8 cellular contexts compared by ENCODE assay signal in genomic region chr2:74457129-74457548, GRCh38. TPM values are rescaled to one million over a fixed set of nuclear protein-coding genes. Genes with fewer than 3 reads are reported as not detected.
DNase-seq lines count a peak whose midpoint lies in the region; ATAC-seq, FAIRE-seq and TF ChIP-seq lines count a peak whose summit lies in the region.

No MANE protein-coding gene starts in this region.

- no peaks in the 10 kb centered on the region for H3K79me2 ChIP-seq in OCI-LY1 (ENCODE audit: insufficient read depth, low read length)

- H3K27me3 ChIP-seq in OCI-LY1 (ENCODE audit: insufficient read depth, low read length), result no peaks in the 10 kb centered on the region
- H3K27me3 ChIP-seq in pancreas, result no peaks in the 10 kb centered on the region

- FAIRE-seq in pancreas (lab: Jason Lieb, UNC), result no peak

- H3K9me3 ChIP-seq in OCI-LY1 (ENCODE audit: low read length) (no peaks in the 10 kb centered on the region), pancreas (no peaks in the 10 kb centered on the region)

- ATAC-seq in GM21528 (IDR thresholded peaks at IDR 0.05; ENCODE audit: low FRiP score, unreplicated experiment) (peak; percentile 0), pancreas (no peak), GM19467 (IDR thresholded peaks at IDR 0.05; ENCODE audit: unreplicated experiment) (no peak)

- H2AFZ ChIP-seq in OCI-LY1 (ENCODE audit: low read length), result no peak overlapping the region

- peak overlapping the region; percentile 81 for H3K4me2 ChIP-seq in OCI-LY1 (ENCODE audit: low read length)

- DNase-seq in epithelial cell of esophagus (ENCODE audit: low read depth) (no peak), pancreas (no peak), COLO829 (ENCODE audit: low spot score) (no peak), NCI-H2081 treated with DMSO at 0.1 percent for 48 hours (lab: John Stamatoyannopoulos, UW) (no peak)
- no peak for DNase-seq in activated CD4-positive, CD25-positive, alpha-beta regulatory T cell treated with anti-CD3 and anti-CD28 coated beads, Interleukin-2, amount 50 U/mL, for 72 hours

- H3K9ac ChIP-seq in OCI-LY1 (ENCODE audit: low read length), result peak overlapping the region; percentile 82

- H3K4me3 ChIP-seq in OCI-LY1 (ENCODE audit: low read depth, low read length, poor library complexity, severe bottlenecking) (peak overlapping the region; percentile 80), epithelial cell of esophagus (ENCODE audit: low read length) (peak overlapping the region; percentile 71), pancreas (peak overlapping the region; percentile 36 to 63 (median 58))

- H4K20me1 ChIP-seq in OCI-LY1 (ENCODE audit: insufficient read depth, low read length), result no peaks in the 10 kb centered on the region

- H3F3A ChIP-seq in OCI-LY1 (ENCODE audit: insufficient read depth, low read length), result no peaks in the 10 kb centered on the region

- H3K36me3 ChIP-seq in OCI-LY1 (ENCODE audit: insufficient read depth, low read length) (peaks cover 16% of the 10 kb centered on the region; the same call in 1 of the 2 replicates), pancreas (peaks cover 0 to under 1% (median 0%) of the 10 kb centered on the region in 3 donors)

- no peaks in the 10 kb centered on the region for H3K9me2 ChIP-seq in OCI-LY1 (ENCODE audit: low read depth, low read length)

- WGBS in pancreas, 2 donors, result 1 to 2% methylated on average over 21 to 27 of the region's 27 CpGs

- H3K4me1 ChIP-seq in OCI-LY1 (ENCODE audit: insufficient read depth, low read length, severe bottlenecking), result peaks cover 51% of the 10 kb centered on the region
- peaks cover 14 to 24% (median 16%) of the 10 kb centered on the region in 3 donors for H3K4me1 ChIP-seq in pancreas

- no peak for TF ChIP-seq CTCF in OCI-LY1 (IDR thresholded peaks at IDR 0.05; ENCODE audit: low read length)
- no peak for TF ChIP-seq CTCF in epithelial cell of esophagus (IDR thresholded peaks at IDR 0.05; ENCODE audit: insufficient read depth, low read depth, low read length, missing control alignments)
- TF ChIP-seq CTCF in pancreas (IDR thresholded peaks at IDR 0.05), result no peak

- intact Hi-C loops in pancreas (cut with DNase I), result no loop called here

- H3K27ac ChIP-seq in OCI-LY1 (ENCODE audit: low read depth, low read length, poor library complexity, severe bottlenecking) (peak overlapping the region; percentile 92), pancreas (peak overlapping the region; percentile 86 to 99 (median 95))

RNA-seq across cellular contexts. Expression of gene WBP1, which starts 1.1 kb away (rescaled TPM):
- total RNA-seq in pancreas, result 10 to 100 TPM; 29.1 to 50.4 (median 37.4) TPM
- 100 to 1,000 TPM in 1 of 2 donors, 10 to 100 TPM in 1; 85.8 to 149 TPM for polyA plus RNA-seq in pancreas

RNA-seq across cellular contexts. Expression of gene INO80B, which starts 2.3 kb away (rescaled TPM):
- 10 to 100 TPM; 17.1 to 38.8 (median 28.3) TPM for total RNA-seq in pancreas
- polyA plus RNA-seq in pancreas, result 10 to 100 TPM; 51.8 to 68.7 TPM

RNA-seq across cellular contexts. Expression of gene MOGS, which starts 8.0 kb away (rescaled TPM):
- total RNA-seq in pancreas, result 10 to 100 TPM; 27.7 to 49.5 (median 36.6) TPM
- 10 to 100 TPM; 47.1 to 59.9 TPM for polyA plus RNA-seq in pancreas

RNA-seq across cellular contexts. Expression of gene MRPL53, which starts 15.3 kb away (rescaled TPM):
- total RNA-seq in pancreas, result 10 to 100 TPM; 37.6 to 60.0 (median 39.4) TPM
- polyA plus RNA-seq in pancreas, result 10 to 100 TPM; 52.3 to 54.6 TPM

RNA-seq across cellular contexts. Expression of gene RTKN, which starts 15.4 kb away (rescaled TPM):
- 10 to 100 TPM; 20.7 to 45.5 (median 29.7) TPM for total RNA-seq in pancreas
- 10 to 100 TPM; 63.4 to 63.7 TPM for polyA plus RNA-seq in pancreas
